25 cellular contexts compared by ENCODE assay signal in the genomic region with DNA sequence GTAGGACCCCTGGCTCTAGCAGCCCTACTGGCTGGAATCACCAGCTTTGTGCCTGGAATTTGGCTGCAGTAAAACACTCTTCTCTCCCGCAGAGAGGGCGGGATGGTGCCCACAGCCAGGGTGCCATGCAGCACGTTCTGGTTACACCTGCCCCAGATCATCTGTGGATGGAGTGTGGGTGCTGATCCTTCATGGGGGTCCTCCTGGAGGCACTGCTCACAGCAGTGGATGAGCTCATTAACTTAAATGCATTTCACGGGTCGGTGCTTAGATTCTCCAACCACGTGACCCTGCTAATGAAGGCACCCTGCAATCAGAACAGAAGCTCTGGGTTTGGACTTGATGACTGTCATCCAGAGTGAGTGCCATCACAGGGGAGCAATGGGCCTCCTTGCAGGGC.
"Had no signal": no experiment of that assay in that cellular context is flagged by ENCODE, and none has a peak within 500 bp of the region (broad histone marks: within the 10 kb centered on the region; RNA-seq: fewer than 3 reads in every experiment).

No MANE protein-coding gene starts in this region.

- H3K27me3 ChIP-seq: colonic mucosa, foreskin keratinocyte, gastroesophageal sphincter, heart left ventricle, hepatocyte, right atrium auricular region, transverse colon, upper lobe of right lung, uterus had no signal

- H3K27ac ChIP-seq: colonic mucosa, esophagus muscularis mucosa, foreskin keratinocyte, gastroesophageal sphincter, heart left ventricle, hepatocyte, neutrophil, parathyroid adenoma, right atrium auricular region, skin epidermis, suprapubic skin, transverse colon, upper lobe of right lung, uterus had no signal

- ATAC-seq: foreskin keratinocyte; gastroesophageal sphincter; heart left ventricle; left lobe of liver; natural killer cell; stimulated activated naive CD8-positive, alpha-beta T cell treated with anti-CD3 and anti-CD28 coated beads, Interleukin-15, amount 100 ng/mL, for 72 hours; upper lobe of right lung had no signal

- H3K4me2 ChIP-seq: hepatocyte had no signal

- H3K4me3 ChIP-seq: colonic mucosa, esophagus muscularis mucosa, gastroesophageal sphincter, heart left ventricle, hepatocyte, lung, right atrium auricular region, skin epidermis, suprapubic skin, transverse colon, upper lobe of right lung, uterus had no signal

- FAIRE-seq: endothelial cell of umbilical vein, kidney had no signal

- H3K9ac ChIP-seq: parathyroid adenoma had no signal

- H3K9me3 ChIP-seq: colonic mucosa, esophagus muscularis mucosa, gastroesophageal sphincter, heart left ventricle, neutrophil, right atrium auricular region, suprapubic skin, transverse colon, upper lobe of right lung, uterus had no signal

- H3K4me1 ChIP-seq: foreskin keratinocyte, parathyroid adenoma had no signal

- H2AFZ ChIP-seq: hepatocyte, parathyroid adenoma had no signal

- H3K36me3 ChIP-seq: colonic mucosa, esophagus muscularis mucosa, gastroesophageal sphincter, heart left ventricle, neutrophil, right atrium auricular region, suprapubic skin, transverse colon, upper lobe of right lung, uterus had no signal

- H3K79me2 ChIP-seq: hepatocyte, parathyroid adenoma had no signal

- DNase-seq: colonic mucosa; effector memory CD4-positive, alpha-beta T cell; foreskin keratinocyte; kidney; natural killer cell; stimulated activated CD4-positive, alpha-beta T cell treated with anti-CD3 and anti-CD28 coated beads, Interleukin-15, amount 100 ng/mL, for 24 hours; stimulated activated CD4-positive, alpha-beta T cell treated with anti-CD3 and anti-CD28 coated beads, Interleukin-2, amount 100 ng/mL, for 48 hours; stimulated activated CD8-positive, alpha-beta memory T cell treated with anti-CD3 and anti-CD28 coated beads, Interleukin-4, amount 100 ng/mL, for 48 hours; stimulated activated naive CD4-positive, alpha-beta T cell; stimulated activated naive CD8-positive, alpha-beta T cell treated with anti-CD3 and anti-CD28 coated beads, Interleukin-15, amount 100 ng/mL, for 72 hours; transverse colon; upper lobe of right lung; uterus had no signal
